ENCODE assay signal across 8 cellular contexts in the genomic region with DNA sequence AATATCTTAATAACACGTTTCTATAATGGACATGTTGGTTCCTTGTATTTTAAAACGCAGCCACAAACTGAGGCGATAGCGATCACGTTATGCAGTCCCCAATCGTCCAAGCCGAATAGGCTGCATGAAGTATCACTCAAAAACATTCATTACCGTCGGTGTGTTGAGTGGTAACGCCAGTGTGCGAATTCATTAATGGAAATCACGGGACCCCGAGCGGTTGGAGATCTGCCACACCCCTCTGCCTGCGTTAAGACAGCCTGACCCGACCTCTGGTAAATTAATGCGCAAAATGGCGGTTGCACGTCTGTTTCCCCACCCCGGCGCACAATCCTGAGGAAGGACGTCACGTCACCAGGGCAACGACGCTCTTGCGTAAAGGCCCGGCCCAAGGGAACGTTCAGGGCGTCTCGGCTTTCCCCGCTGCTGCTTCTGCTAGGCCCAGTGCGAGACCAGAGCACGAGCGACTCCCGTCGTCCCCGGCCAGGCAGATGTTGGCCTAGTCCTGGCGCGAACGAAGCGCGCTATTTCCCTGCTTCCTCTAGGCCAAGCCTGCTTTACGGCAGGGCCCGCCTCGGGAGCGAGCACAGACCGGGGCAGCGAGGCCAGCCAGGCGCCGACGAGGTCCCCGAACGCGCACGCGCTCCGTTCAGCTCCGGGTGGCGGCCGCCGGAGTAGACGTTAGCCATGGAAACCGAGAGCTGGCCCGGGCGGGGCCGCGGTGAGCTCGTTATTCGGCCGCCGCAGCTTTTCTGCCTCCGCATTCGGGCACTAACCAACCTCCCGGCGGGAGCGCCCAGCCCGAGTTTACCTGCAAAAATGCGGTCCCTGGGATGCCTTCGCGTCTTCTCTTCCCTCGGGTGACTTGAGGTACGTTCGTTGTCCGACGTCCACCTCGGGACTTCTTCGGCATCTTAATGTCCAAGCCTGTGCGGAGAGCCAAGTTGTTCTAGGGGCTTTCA. TPM values are rescaled to one million over a fixed set of nuclear protein-coding genes. Genes with fewer than 3 reads are reported as not detected.
DNase-seq lines count a peak whose midpoint lies in the region; ATAC-seq and TF ChIP-seq lines count a peak whose summit lies in the region.

A gene (plus strand): TSS at position 374 of the 962 bp plus-strand sequence. CDS start 15,716 bp downstream, outside the sequence.

- peak within 1 kb of the TSS; percentile 97 for H3K27ac ChIP-seq in angular gyrus (ENCODE audit: low read depth, low read length)
- H3K27ac ChIP-seq in prostate gland, result peak within 1 kb of the TSS; percentile 98 to 99
- H3K27ac ChIP-seq in urinary bladder (ENCODE audit: low read depth), result peak within 1 kb of the TSS; percentile 94

- DNase-seq in GM13977 (ENCODE audit: low spot score) (peak; percentile 90), NCI-H187 (lab: John Stamatoyannopoulos, UW) (peak; percentile 96 to 98), T-helper 2 cell (peak; percentile 77 to 99 (median 91)), left ventricle myocardium superior (peak; percentile 97), prostate gland (ENCODE audit: low spot score) (peak; percentile 98)

- intact Hi-C loops in left ventricle myocardium superior (cut with micrococcal nuclease), result no loop called here
- intact Hi-C loops in prostate gland (cut with DNase I), result loop anchor here (2.0 to 10.0 kb wide), 3 partner anchors 70 to 633 kb away; a partner anchor contains a TSS

- no peaks in the 10 kb centered on the region for H3K36me3 ChIP-seq in prostate gland
- H3K36me3 ChIP-seq in urinary bladder (ENCODE audit: insufficient read depth), result no peaks in the 10 kb centered on the region

- no peaks in the 10 kb centered on the region for H3K27me3 ChIP-seq in prostate gland (replicated peaks; ENCODE audit: insufficient read depth)

- ATAC-seq in HG02884 (IDR thresholded peaks at IDR 0.05; ENCODE audit: unreplicated experiment) (peak; percentile 95), left ventricle myocardium superior (peak; percentile 98)

- no peaks in the 10 kb centered on the region for H3K9me3 ChIP-seq in prostate gland

- under 1% methylated on average over 86 of the region's 88 CpGs for WGBS in prostate gland
- under 1% methylated on average over 88 of the region's 88 CpGs for WGBS in urinary bladder

- TF ChIP-seq POLR2A in prostate gland (IDR thresholded peaks at IDR 0.05), result peak; percentile 94

- peak within 1 kb of the TSS; percentile 55 to 70 for H3K4me3 ChIP-seq in prostate gland
- H3K4me3 ChIP-seq in urinary bladder (ENCODE audit: low read depth, low read length), result peak within 1 kb of the TSS; percentile 56

- no peak for TF ChIP-seq CTCF in GM13977 (IDR thresholded peaks at IDR 0.05; ENCODE audit: extremely low read depth, insufficient read depth, missing control alignments)
- peak in 1 of 4 experiments; percentile 6 for TF ChIP-seq CTCF in prostate gland (IDR thresholded peaks at IDR 0.05)

- in situ Hi-C loops in GM13977 (cut with MboI; ENCODE audit: low pct_unique_long_range_greater_than_20kb, low sequenced_read_pairs, unreplicated experiment), result no loop called here

- no peaks in the 10 kb centered on the region for H3K4me1 ChIP-seq in prostate gland (replicated peaks)
- H3K4me1 ChIP-seq in urinary bladder (ENCODE audit: insufficient read depth), result no peaks in the 10 kb centered on the region

RNA-seq across cellular contexts. Expression of the gene that starts here (rescaled TPM):
- total RNA-seq in left ventricle myocardium superior (23.2 TPM), prostate gland (100 to 1,000 TPM in 1 of 2 donors, 10 to 100 TPM in 1; 49.9 to 136 TPM), urinary bladder (128 TPM)
- polyA plus RNA-seq in urinary bladder, result 15.8 TPM

Comparison
In these comparisons a context has a peak if more than half of its experiments do, and no peak if none do; other contexts are left out.
1. Peak in every context shown above with its lines: DNase-seq, ATAC-seq, H3K4me3 ChIP-seq and H3K27ac ChIP-seq.